Comparison of ENCODE assay signal across 2 cellular contexts in the genomic region with DNA sequence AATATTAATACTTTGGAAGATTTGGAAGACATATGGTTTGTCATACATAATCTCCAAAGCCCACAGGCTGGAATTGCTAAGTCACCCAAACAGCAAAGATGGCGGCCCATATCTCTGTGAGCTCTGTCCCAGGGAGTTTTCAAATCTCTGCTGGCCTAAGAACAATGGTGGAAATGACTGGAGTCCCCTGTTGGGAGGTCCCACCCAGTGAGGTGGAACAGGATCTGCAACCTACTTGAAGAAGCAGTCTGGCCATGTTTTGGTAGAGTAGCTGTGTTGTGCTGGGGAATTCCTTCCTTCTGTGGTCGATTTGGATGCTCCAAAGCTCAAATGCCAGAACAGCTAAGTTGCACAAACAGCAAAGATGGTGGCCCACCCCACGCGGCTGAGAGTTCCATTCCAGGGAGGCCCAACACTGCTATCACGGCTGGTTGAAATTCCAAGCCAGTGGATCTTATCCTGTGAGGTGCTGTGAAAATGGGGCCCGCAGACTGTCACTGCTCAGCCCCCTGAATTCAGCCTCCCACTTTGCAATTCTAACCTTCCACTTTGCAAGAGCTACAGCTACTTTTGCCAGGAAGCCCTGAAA.
TF ChIP-seq lines count a peak whose summit lies in the region.

No MANE protein-coding gene starts in this region.

TF ChIP-seq in A549, 52 proteins besides CTCF, POLR2A, EP300 and RAD21:
- no peak for TF ChIP-seq RFX5 (IDR thresholded peaks at IDR 0.05)
- TF ChIP-seq ESRRA (IDR thresholded peaks at IDR 0.05; ENCODE audit: borderline replicate concordance, low read length), result no peak
- no peak for TF ChIP-seq SMC3 (IDR thresholded peaks at IDR 0.05)
- no peak for TF ChIP-seq POLR2AphosphoS2 (conservative IDR thresholded peaks at IDR 0.05; ENCODE audit: low read length)
- no peak for TF ChIP-seq MAZ (IDR thresholded peaks at IDR 0.05; ENCODE audit: borderline replicate concordance, low read depth, low read length)
- TF ChIP-seq, protein P1, sequence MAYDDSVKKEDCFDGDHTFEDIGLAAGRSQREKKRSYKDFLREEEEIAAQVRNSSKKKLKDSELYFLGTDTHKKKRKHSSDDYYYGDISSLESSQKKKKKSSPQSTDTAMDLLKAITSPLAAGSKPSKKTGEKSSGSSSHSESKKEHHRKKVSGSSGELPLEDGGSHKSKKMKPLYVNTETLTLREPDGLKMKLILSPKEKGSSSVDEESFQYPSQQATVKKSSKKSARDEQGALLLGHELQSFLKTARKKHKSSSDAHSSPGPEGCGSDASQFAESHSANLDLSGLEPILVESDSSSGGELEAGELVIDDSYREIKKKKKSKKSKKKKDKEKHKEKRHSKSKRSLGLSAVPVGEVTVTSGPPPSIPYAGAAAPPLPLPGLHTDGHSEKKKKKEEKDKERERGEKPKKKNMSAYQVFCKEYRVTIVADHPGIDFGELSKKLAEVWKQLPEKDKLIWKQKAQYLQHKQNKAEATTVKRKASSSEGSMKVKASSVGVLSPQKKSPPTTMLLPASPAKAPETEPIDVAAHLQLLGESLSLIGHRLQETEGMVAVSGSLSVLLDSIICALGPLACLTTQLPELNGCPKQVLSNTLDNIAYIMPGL (CRISPR knock-in tag; IDR thresholded peaks at IDR 0.05; ENCODE audit: borderline replicate concordance), result no peak
- TF ChIP-seq MYC (IDR thresholded peaks at IDR 0.05; ENCODE audit: borderline replicate concordance, low read length), result no peak
TF ChIP-seq in A549: peak in this region for 0.

TF ChIP-seq in H1, 55 proteins besides CTCF, POLR2A, EP300 and RAD21:
- TF ChIP-seq SUZ12 (IDR thresholded peaks at IDR 0.05; ENCODE audit: low read length), result no peak
- TF ChIP-seq YY1 (IDR thresholded peaks at IDR 0.05; ENCODE audit: low read depth, low read length), result no peak
- no peak for TF ChIP-seq CEBPB (IDR thresholded peaks at IDR 0.05; ENCODE audit: low read depth, low read length)
- TF ChIP-seq SIRT6 (IDR thresholded peaks at IDR 0.05; ENCODE audit: low read length), result no peak
- no peak for TF ChIP-seq SIN3A (conservative IDR thresholded peaks at IDR 0.05 in 1 of 2, IDR thresholded peaks at IDR 0.05 in 1 of 2; ENCODE audit: low read depth in 1 of 2, low read length in 2 of 2)
- TF ChIP-seq SIX5 (IDR thresholded peaks at IDR 0.05; ENCODE audit: low read depth, low read length), result no peak
- TF ChIP-seq GABPA (IDR thresholded peaks at IDR 0.05; ENCODE audit: borderline replicate concordance, insufficient read depth, low read length), result no peak
TF ChIP-seq in H1: peak in this region for 0.
